In the genomic region with DNA sequence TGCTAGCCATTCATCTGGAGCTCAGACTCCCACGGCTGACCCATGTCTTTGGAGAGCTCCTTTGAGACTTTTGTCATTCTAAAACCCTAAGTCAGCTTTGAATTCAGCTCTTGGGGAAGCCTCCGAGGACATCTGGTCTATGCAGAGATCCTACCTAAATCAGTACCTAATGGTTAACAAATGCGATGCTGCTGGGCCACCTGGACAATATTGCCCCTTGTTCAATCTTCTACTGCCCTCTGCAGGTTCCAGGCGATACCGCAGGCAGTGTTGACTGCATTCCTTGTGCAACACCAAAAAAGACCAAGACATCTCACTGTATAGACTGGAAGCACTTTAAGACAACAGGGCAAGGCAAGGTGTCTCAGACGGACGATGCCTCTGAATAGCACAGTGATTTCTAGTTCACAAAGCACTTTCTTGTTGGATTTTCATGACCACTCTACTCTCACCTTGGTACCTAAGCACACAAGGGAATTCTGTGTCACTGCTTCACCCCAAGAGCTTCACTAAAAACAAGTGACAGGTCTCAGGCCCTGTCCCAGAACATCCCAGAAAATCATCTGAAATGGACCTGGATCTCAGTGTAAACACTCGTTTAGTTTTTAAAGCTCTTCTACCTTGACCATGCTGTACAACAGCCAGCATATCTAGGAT, we compare ENCODE assay signal across 1 cellular context.
TF ChIP-seq lines count a peak whose summit lies in the region.

No MANE protein-coding gene starts in this region.

TF ChIP-seq in GM12878, 131 proteins besides CTCF, POLR2A, EP300 and RAD21 (continued from another document):
- TF ChIP-seq ZBTB11 (CRISPR knock-in tag; IDR thresholded peaks at IDR 0.05) (no peak), FOXK2 (IDR thresholded peaks at IDR 0.05) (no peak), MXI1 (IDR thresholded peaks at IDR 0.05; ENCODE audit: low read depth, low read length) (no peak), CHD4 (IDR thresholded peaks at IDR 0.05) (no peak), SIN3A (IDR thresholded peaks at IDR 0.05; ENCODE audit: low read depth, low read length) (no peak), ESRRA (IDR thresholded peaks at IDR 0.05; ENCODE audit: low read length) (no peak), TAF1 (IDR thresholded peaks at IDR 0.05; ENCODE audit: borderline replicate concordance, low read depth, low read length) (no peak), SMARCA5 (IDR thresholded peaks at IDR 0.05) (peak; percentile 78; the same call in 1 of the 2 replicates), FOS (IDR thresholded peaks at IDR 0.05; ENCODE audit: borderline replicate concordance, extremely low read depth, insufficient read length) (no peak), ZNF207 (IDR thresholded peaks at IDR 0.05; ENCODE audit: borderline replicate concordance) (0 out of 2 replicates have a peak, but pooled peaks have one; percentile 40), MEF2B (IDR thresholded peaks at IDR 0.05; ENCODE audit: partially characterized antibody, poor library complexity, severe bottlenecking) (no peak), SMAD5 (IDR thresholded peaks at IDR 0.05; ENCODE audit: low read depth) (no peak), SP1 (IDR thresholded peaks at IDR 0.05; ENCODE audit: low read depth, low read length) (no peak), BHLHE40 (IDR thresholded peaks at IDR 0.05; ENCODE audit: borderline replicate concordance in 1 of 2, low read depth in 2 of 2, low read length in 1 of 2) (no peak), RCOR1 (conservative IDR thresholded peaks at IDR 0.05; ENCODE audit: low read depth, low read length) (no peak)
- TF ChIP-seq, protein P1, sequence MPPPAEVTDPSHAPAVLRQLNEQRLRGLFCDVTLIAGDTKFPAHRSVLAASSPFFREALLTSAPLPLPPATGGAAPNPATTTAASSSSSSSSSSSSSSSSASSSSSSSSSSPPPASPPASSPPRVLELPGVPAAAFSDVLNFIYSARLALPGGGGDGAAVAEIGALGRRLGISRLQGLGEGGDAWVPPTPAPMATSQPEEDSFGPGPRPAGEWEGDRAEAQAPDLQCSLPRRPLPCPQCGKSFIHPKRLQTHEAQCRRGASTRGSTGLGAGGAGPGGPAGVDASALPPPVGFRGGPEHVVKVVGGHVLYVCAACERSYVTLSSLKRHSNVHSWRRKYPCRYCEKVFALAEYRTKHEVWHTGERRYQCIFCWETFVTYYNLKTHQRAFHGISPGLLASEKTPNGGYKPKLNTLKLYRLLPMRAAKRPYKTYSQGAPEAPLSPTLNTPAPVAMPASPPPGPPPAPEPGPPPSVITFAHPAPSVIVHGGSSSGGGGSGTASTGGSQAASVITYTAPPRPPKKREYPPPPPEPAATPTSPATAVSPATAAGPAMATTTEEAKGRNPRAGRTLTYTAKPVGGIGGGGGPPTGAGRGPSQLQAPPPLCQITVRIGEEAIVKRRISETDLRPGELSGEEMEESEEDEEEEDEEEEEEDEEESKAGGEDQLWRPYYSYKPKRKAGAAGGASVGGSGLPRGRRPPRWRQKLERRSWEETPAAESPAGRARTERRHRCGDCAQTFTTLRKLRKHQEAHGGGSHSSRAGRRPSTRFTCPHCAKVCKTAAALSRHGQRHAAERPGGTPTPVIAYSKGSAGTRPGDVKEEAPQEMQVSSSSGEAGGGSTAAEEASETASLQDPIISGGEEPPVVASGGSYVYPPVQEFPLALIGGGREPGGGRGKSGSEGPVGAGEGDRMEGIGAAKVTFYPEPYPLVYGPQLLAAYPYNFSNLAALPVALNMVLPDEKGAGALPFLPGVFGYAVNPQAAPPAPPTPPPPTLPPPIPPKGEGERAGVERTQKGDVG (CRISPR knock-in tag; IDR thresholded peaks at IDR 0.05), result no peak
TF ChIP-seq in GM12878: peak in this region for 11.
